ENCODE assay signal across 13 cellular contexts in the genomic region with DNA sequence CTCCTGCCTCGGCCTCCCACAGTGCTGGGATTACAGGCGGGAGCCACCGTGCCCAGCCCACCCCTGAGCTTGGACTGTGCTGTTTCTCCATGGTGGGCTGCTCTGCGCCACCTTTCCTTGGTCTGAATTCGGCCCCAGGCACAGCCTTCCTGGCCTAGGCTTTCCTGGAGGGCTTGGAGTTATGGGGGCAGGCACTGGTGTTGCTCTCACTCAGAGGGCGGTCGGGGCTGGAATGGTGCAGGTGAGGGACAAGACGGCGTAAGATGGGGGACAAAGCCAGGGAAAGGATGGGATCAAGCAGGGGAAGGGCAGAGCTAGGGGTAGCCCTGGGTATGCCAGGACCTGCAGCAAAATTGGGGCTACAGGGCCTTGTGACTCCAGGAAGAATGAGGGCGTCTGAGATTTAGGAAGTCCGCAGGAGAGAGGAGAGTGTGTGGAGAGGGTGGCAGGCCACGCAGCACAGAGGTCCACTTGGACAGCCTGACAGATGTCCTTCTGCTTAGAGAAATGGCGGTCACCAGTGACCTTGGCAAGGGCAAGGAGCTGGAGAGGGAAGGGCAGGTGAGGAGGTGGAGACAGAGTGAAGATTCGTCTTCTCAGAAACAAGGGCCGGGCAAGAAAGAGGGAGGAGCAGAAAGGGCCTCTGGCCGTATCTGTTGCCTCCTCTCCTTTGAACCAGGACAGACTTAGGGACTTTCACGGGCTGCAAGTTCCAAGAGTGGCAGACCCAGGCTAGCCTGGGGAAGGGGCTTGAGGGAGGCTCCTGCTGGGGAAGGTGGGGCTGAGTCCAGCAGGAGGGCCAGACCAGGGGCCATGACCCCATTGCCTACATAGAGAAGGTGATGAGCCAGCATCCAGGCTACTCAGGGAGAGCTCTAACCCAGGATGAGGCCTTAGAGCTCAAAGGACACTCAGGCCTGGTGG. TPM values are rescaled to one million over a fixed set of nuclear protein-coding genes. Genes with fewer than 3 reads are reported as not detected.
A peak's percentile ranks its signal among the peaks of the same experiment; 100 is the strongest.
DNase-seq lines count a peak whose midpoint lies in the region; ATAC-seq and TF ChIP-seq lines count a peak whose summit lies in the region.
"Had no signal": no experiment of that assay in that cellular context is flagged by ENCODE, and none has a peak within 500 bp of the region (broad histone marks: within the 10 kb centered on the region; RNA-seq: fewer than 3 reads in every experiment).

No MANE protein-coding gene starts in this region.

- H3K9me3 Mint-ChIP-seq in Calu3 (ENCODE audit: low read depth, unreplicated experiment), result no peaks in the 10 kb centered on the region

- H3K36me3 ChIP-seq in Panc1 (ENCODE audit: control insufficient read depth, insufficient read depth, low read length), result peaks cover 2% of the 10 kb centered on the region; the same call in 1 of the 2 replicates
- peaks cover 0 to under 1% of the 10 kb centered on the region in 2 donors for H3K36me3 ChIP-seq in gastroesophageal sphincter
- peaks cover 0 to 3% of the 10 kb centered on the region in 2 donors for H3K36me3 ChIP-seq in psoas muscle (ENCODE audit: insufficient read depth in 1 of 2, low read depth in 1 of 2)

- peaks cover 29% of the 10 kb centered on the region for H3K4me1 Mint-ChIP-seq in Calu3 (ENCODE audit: low read depth, unreplicated experiment)

- H3K36me3 Mint-ChIP-seq in Calu3 (ENCODE audit: insufficient read depth, unreplicated experiment), result peaks cover 50% of the 10 kb centered on the region

- DNase-seq in Calu3, result no peak
- no peak for DNase-seq in Panc1 (ENCODE audit: low read depth, low spot score)
- no peak for DNase-seq in psoas muscle
- DNase-seq in activated CD8-positive, alpha-beta memory T cell treated with anti-CD3 and anti-CD28 coated beads, Interleukin-2, amount 50 U/mL, for 4 hours, result no peak
- DNase-seq in GM10266 (ENCODE audit: extremely low spot score), result no peak
- DNase-seq: activated CD4-positive, alpha-beta T cell treated with anti-CD3 and anti-CD28 coated beads for 48 hours; MG63 had no signal

- no peaks in the 10 kb centered on the region for H3K27me3 Mint-ChIP-seq in Calu3 (ENCODE audit: unreplicated experiment)

- H3K27me3 ChIP-seq in Panc1 (ENCODE audit: control insufficient read depth, insufficient read depth, low read length) (no peaks in the 10 kb centered on the region), gastroesophageal sphincter (no peaks in the 10 kb centered on the region), psoas muscle (ENCODE audit: insufficient read depth in 3 of 3, low read length in 2 of 3) (no peaks in the 10 kb centered on the region)
- H3K27me3 ChIP-seq: MG63 had no signal

- H3K4me3 ChIP-seq in Panc1 (ENCODE audit: low read depth in 2 of 2, low read length in 2 of 2), result no peak overlapping the region
- H3K4me3 ChIP-seq in gastroesophageal sphincter, result no peak overlapping the region
- no peak overlapping the region for H3K4me3 ChIP-seq in psoas muscle

- H3K4me1 ChIP-seq in Panc1 (ENCODE audit: control insufficient read depth, insufficient read depth, low read length), result peaks cover 24% of the 10 kb centered on the region
- H3K4me1 ChIP-seq in gastroesophageal sphincter, result peaks cover 0 to 52% (median 37%) of the 10 kb centered on the region in 3 donors
- H3K4me1 ChIP-seq in psoas muscle, result peaks cover 25% of the 10 kb centered on the region

- BruUV-seq in Calu3 (replicated peaks; lab: Mats Ljungman, UMichigan), result no TSS peak
- no TSS peak for BruUV-seq in Panc1 (replicated peaks; lab: Mats Ljungman, UMichigan)

- intact Hi-C loops in Calu3 (cut with micrococcal nuclease; ENCODE audit: unreplicated experiment), result no loop called here
- intact Hi-C loops in Panc1 (cut with micrococcal nuclease; ENCODE audit: unreplicated experiment), result no loop called here
- intact Hi-C loops in psoas muscle (cut with DNase I), result no loop called here

- CTCF ChIA-PET in Calu3 (lab: Charles Lee), result no interaction called here
- CTCF ChIA-PET in Panc1 (lab: Charles Lee), result no interaction called here

- no peak for ATAC-seq in Panc1
- ATAC-seq in gastroesophageal sphincter, result no peak
- ATAC-seq in psoas muscle, result no peak
- no peak for ATAC-seq in HG03521 (IDR thresholded peaks at IDR 0.05; ENCODE audit: unreplicated experiment)
- no peak for ATAC-seq in GM19452 (IDR thresholded peaks at IDR 0.05; ENCODE audit: unreplicated experiment)

- 90 to 93% methylated on average over 3 to 7 of the region's 17 CpGs for WGBS in gastroesophageal sphincter (ENCODE audit: low coverage in 1 of 2), 2 donors
- 88 to 94% (median 89%) methylated on average over 16 to 17 of the region's 17 CpGs for WGBS in psoas muscle, 3 donors

- H3K27ac Mint-ChIP-seq in Calu3 (ENCODE audit: unreplicated experiment), result peak overlapping the region; percentile 55

- in situ Hi-C loops in Panc1 (cut with HindIII; ENCODE audit: low pct_unique_long_range_greater_than_20kb, low sequenced_read_pairs), result no loop called here

- TF ChIP-seq EP300 in gastroesophageal sphincter (IDR thresholded peaks at IDR 0.05), result no peak

- TF ChIP-seq CTCF in Calu3 (IDR thresholded peaks at IDR 0.05; ENCODE audit: unreplicated experiment) (no peak), Panc1 (IDR thresholded peaks at IDR 0.05) (no peak), gastroesophageal sphincter (IDR thresholded peaks at IDR 0.05) (no peak), psoas muscle (IDR thresholded peaks at IDR 0.05) (no peak), GM10266 (IDR thresholded peaks at IDR 0.05; ENCODE audit: control insufficient read depth, insufficient read depth, low read depth, missing control alignments) (no peak)

- H3K9me3 ChIP-seq in Panc1 (ENCODE audit: control insufficient read depth, insufficient read depth, low read depth, low read length) (no peaks in the 10 kb centered on the region), gastroesophageal sphincter (no peaks in the 10 kb centered on the region), psoas muscle (no peaks in the 10 kb centered on the region)
- H3K9me3 ChIP-seq: MG63 had no signal

- H3K4me3 Mint-ChIP-seq in Calu3 (ENCODE audit: low read depth, unreplicated experiment), result peak overlapping the region; percentile 86

- peak overlapping the region; percentile 73 for H3K27ac ChIP-seq in Panc1 (ENCODE audit: low read length)
- H3K27ac ChIP-seq in gastroesophageal sphincter, result peak overlapping the region in 3 of 4 donors; percentile 96 to 98 (median 97)
- H3K27ac ChIP-seq in psoas muscle, result peak overlapping the region; percentile 95

- no peak for TF ChIP-seq POLR2A in gastroesophageal sphincter (IDR thresholded peaks at IDR 0.05)

- POLR2A ChIA-PET in Panc1 (lab: Charles Lee), result no interaction called here

RNA-seq across cellular contexts. Expression of gene ATP6V0C, which starts 1.5 kb away (rescaled TPM):
- 260 and 262 TPM in 2 replicates for total RNA-seq in Calu3 (2022)
- total RNA-seq in Panc1 (2021; ENCODE audit: unreplicated experiment), result 282 TPM
- 497 TPM for polyA plus RNA-seq in Panc1 (2012; ENCODE audit: insufficient read length)
- total RNA-seq in gastroesophageal sphincter, result 10 to 100 TPM; 37.5 to 62.2 (median 50.9) TPM
- 100 to 1,000 TPM; 116 to 193 (median 182) TPM for total RNA-seq in psoas muscle
- polyA plus RNA-seq in psoas muscle, result 100 to 1,000 TPM; 165 to 241 (median 174) TPM

RNA-seq across cellular contexts. Expression of gene AMDHD2, which starts 7.9 kb away (rescaled TPM):
- total RNA-seq in Calu3 (2022) (60.2 and 65.1 TPM in 2 replicates), Panc1 (2021; ENCODE audit: unreplicated experiment) (87.5 TPM), gastroesophageal sphincter (10 to 100 TPM; 14.0 to 29.1 (median 23.4) TPM), psoas muscle (10 to 100 TPM in 1 of 4 donors, 1 to 10 TPM in 3; 5.7 to 12.4 (median 9.3) TPM)
- 56.9 TPM for polyA plus RNA-seq in Panc1 (2012; ENCODE audit: insufficient read length)
- polyA plus RNA-seq in psoas muscle, result 10 to 100 TPM in 2 of 3 donors, 1 to 10 TPM in 1; 5.4 to 12.6 (median 11.8) TPM

RNA-seq across cellular contexts. Expression of gene CEMP1, which starts 18.9 kb away (rescaled TPM):
- 0.86 and 0.90 TPM in 2 replicates for total RNA-seq in Calu3 (2022)
- not detected for total RNA-seq in Panc1 (2021; ENCODE audit: unreplicated experiment)
- 9.1 TPM for polyA plus RNA-seq in Panc1 (2012; ENCODE audit: insufficient read length)
- under 1 TPM in 1 of 4 donors, not detected in 3; 0.40 TPM for total RNA-seq in gastroesophageal sphincter
- total RNA-seq in psoas muscle, result under 1 TPM in 1 of 4 donors, not detected in 3; 0.22 TPM
- under 1 TPM; 0.16 to 0.32 (median 0.17) TPM for polyA plus RNA-seq in psoas muscle
- total RNA-seq: dermis microvascular lymphatic vessel endothelial cell, RPMI7951, subcutaneous adipose tissue had no signal

RNA-seq across cellular contexts. Expression of gene PDPK1, which starts 25.6 kb away (rescaled TPM):
- total RNA-seq in Calu3 (2022) (57.4 and 62.4 TPM in 2 replicates), Panc1 (2021; ENCODE audit: unreplicated experiment) (43.2 TPM), gastroesophageal sphincter (10 to 100 TPM; 30.8 to 43.1 (median 36.5) TPM), psoas muscle (10 to 100 TPM; 29.7 to 44.5 (median 36.6) TPM)
- polyA plus RNA-seq in Panc1 (2012; ENCODE audit: insufficient read length), result 19.8 TPM
- 10 to 100 TPM; 12.9 to 32.6 (median 14.3) TPM for polyA plus RNA-seq in psoas muscle

RNA-seq across cellular contexts. Expression of gene TBC1D24, which starts 37.3 kb away (rescaled TPM):
- total RNA-seq in Calu3 (2022) (31.3 and 33.3 TPM in 2 replicates), Panc1 (2021; ENCODE audit: unreplicated experiment) (26.7 TPM), gastroesophageal sphincter (10 to 100 TPM in 3 of 4 donors, 1 to 10 TPM in 1; 6.2 to 18.4 (median 14.2) TPM), psoas muscle (1 to 10 TPM; 6.0 to 8.9 (median 6.5) TPM)
- 15.9 TPM for polyA plus RNA-seq in Panc1 (2012; ENCODE audit: insufficient read length)
- polyA plus RNA-seq in psoas muscle, result 1 to 10 TPM; 3.2 to 5.4 (median 4.8) TPM
